ENCODE assay signal across 2 cellular contexts in the genomic region with DNA sequence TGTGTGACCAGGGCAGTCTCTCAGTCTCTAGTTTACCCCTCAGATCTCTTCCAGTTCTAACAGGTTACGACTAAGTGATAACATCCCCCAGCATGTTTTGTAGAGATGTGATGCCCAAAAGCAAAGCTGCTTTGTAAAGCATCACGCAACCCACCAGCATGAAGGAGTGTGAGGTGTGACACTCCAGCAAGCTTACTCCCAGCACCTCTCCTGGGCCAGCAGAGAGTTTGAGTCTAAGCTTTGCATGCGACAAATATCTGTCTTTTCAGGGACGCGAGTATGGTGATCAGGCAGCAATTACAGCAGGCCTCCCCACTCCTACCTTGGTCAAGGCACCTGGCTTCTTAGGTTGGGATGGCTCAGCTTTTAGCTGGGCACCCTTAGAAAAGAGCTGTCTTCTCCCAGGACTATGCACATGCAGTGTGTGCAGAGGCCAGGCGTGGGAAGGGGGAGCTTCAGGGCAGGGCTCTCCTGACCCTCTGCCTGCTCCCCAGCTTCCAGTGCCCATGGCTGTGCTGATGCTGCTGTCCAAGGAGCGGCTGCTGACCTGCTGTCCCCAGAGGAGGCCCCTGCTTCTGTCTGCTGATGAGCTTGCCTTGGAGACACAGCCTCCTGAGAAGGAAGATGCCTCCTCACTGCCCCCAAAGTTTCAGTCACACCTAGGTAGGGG.
TF ChIP-seq lines count a peak whose summit lies in the region.

No MANE protein-coding gene starts in this region.

TF ChIP-seq in GM23338, 12 proteins besides CTCF, POLR2A, EP300 and RAD21 (continues in another document):
- no peak for TF ChIP-seq EZH2phosphoT487 (IDR thresholded peaks at IDR 0.05; ENCODE audit: unreplicated experiment)
- TF ChIP-seq NANOG (IDR thresholded peaks at IDR 0.05; ENCODE audit: borderline replicate concordance) = no peak
- no peak for TF ChIP-seq EZH2 (IDR thresholded peaks at IDR 0.05; ENCODE audit: low read depth, unreplicated experiment)
- TF ChIP-seq ZNF331 (CRISPR knock-in tag; IDR thresholded peaks at IDR 0.05; ENCODE audit: low read depth) = no peak
- TF ChIP-seq POLR2AphosphoS5 (IDR thresholded peaks at IDR 0.05; ENCODE audit: low read depth) = no peak
- TF ChIP-seq, protein P1, sequence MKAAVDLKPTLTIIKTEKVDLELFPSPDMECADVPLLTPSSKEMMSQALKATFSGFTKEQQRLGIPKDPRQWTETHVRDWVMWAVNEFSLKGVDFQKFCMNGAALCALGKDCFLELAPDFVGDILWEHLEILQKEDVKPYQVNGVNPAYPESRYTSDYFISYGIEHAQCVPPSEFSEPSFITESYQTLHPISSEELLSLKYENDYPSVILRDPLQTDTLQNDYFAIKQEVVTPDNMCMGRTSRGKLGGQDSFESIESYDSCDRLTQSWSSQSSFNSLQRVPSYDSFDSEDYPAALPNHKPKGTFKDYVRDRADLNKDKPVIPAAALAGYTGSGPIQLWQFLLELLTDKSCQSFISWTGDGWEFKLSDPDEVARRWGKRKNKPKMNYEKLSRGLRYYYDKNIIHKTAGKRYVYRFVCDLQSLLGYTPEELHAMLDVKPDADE (IDR thresholded peaks at IDR 0.05) = no peak
- TF ChIP-seq CREB1 (CRISPR knock-in tag; IDR thresholded peaks at IDR 0.05; ENCODE audit: low read depth) = no peak
- TF ChIP-seq ZNF114 (CRISPR knock-in tag; IDR thresholded peaks at IDR 0.05) = no peak
- TF ChIP-seq, protein P2, sequence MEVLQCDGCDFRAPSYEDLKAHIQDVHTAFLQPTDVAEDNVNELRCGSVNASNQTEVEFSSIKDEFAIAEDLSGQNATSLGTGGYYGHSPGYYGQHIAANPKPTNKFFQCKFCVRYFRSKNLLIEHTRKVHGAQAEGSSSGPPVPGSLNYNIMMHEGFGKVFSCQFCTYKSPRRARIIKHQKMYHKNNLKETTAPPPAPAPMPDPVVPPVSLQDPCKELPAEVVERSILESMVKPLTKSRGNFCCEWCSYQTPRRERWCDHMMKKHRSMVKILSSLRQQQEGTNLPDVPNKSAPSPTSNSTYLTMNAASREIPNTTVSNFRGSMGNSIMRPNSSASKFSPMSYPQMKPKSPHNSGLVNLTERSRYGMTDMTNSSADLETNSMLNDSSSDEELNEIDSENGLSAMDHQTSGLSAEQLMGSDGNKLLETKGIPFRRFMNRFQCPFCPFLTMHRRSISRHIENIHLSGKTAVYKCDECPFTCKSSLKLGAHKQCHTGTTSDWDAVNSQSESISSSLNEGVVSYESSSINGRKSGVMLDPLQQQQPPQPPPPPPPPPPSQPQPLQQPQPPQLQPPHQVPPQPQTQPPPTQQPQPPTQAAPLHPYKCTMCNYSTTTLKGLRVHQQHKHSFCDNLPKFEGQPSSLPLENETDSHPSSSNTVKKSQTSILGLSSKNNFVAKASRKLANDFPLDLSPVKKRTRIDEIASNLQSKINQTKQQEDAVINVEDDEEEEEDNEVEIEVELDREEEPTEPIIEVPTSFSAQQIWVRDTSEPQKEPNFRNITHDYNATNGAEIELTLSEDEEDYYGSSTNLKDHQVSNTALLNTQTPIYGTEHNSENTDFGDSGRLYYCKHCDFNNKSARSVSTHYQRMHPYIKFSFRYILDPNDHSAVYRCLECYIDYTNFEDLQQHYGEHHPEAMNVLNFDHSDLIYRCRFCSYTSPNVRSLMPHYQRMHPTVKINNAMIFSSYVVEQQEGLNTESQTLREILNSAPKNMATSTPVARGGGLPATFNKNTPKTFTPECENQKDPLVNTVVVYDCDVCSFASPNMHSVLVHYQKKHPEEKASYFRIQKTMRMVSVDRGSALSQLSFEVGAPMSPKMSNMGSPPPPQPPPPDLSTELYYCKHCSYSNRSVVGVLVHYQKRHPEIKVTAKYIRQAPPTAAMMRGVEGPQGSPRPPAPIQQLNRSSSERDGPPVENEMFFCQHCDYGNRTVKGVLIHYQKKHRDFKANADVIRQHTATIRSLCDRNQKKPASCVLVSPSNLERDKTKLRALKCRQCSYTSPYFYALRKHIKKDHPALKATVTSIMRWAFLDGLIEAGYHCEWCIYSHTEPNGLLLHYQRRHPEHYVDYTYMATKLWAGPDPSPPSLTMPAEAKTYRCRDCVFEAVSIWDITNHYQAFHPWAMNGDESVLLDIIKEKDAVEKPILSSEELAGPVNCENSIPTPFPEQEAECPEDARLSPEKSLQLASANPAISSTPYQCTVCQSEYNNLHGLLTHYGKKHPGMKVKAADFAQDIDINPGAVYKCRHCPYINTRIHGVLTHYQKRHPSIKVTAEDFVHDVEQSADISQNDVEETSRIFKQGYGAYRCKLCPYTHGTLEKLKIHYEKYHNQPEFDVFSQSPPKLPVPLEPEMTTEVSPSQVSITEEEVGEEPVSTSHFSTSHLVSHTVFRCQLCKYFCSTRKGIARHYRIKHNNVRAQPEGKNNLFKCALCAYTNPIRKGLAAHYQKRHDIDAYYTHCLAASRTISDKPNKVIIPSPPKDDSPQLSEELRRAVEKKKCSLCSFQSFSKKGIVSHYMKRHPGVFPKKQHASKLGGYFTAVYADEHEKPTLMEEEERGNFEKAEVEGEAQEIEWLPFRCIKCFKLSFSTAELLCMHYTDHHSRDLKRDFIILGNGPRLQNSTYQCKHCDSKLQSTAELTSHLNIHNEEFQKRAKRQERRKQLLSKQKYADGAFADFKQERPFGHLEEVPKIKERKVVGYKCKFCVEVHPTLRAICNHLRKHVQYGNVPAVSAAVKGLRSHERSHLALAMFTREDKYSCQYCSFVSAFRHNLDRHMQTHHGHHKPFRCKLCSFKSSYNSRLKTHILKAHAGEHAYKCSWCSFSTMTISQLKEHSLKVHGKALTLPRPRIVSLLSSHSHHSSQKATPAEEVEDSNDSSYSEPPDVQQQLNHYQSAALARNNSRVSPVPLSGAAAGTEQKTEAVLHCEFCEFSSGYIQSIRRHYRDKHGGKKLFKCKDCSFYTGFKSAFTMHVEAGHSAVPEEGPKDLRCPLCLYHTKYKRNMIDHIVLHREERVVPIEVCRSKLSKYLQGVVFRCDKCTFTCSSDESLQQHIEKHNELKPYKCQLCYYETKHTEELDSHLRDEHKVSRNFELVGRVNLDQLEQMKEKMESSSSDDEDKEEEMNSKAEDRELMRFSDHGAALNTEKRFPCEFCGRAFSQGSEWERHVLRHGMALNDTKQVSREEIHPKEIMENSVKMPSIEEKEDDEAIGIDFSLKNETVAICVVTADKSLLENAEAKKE (CRISPR knock-in tag; IDR thresholded peaks at IDR 0.05) = no peak
- no peak for TF ChIP-seq JUNB (IDR thresholded peaks at IDR 0.05; ENCODE audit: unreplicated experiment)

TF ChIP-seq in HepG2, 621 proteins besides CTCF, POLR2A, EP300 and RAD21:
- TF ChIP-seq CHCHD3 (CRISPR knock-in tag; IDR thresholded peaks at IDR 0.05) (no peak), ZNF75D (CRISPR knock-in tag; IDR thresholded peaks at IDR 0.05; ENCODE audit: borderline replicate concordance) (no peak), ZNF652 (CRISPR knock-in tag; IDR thresholded peaks at IDR 0.05; ENCODE audit: borderline replicate concordance, low read depth) (no peak), NFIC (IDR thresholded peaks at IDR 0.05; ENCODE audit: low read length) (no peak), RXRA (CRISPR knock-in tag; IDR thresholded peaks at IDR 0.05) (no peak), NFIB (CRISPR knock-in tag; IDR thresholded peaks at IDR 0.05; ENCODE audit: borderline replicate concordance) (no peak), ZNF496 (CRISPR knock-in tag; IDR thresholded peaks at IDR 0.05; ENCODE audit: insufficient replicate concordance) (no peak), ZNF562 (CRISPR knock-in tag; IDR thresholded peaks at IDR 0.05; ENCODE audit: borderline replicate concordance) (no peak), TBX2 (CRISPR knock-in tag; IDR thresholded peaks at IDR 0.05; ENCODE audit: borderline replicate concordance) (no peak), SALL2 (CRISPR knock-in tag; IDR thresholded peaks at IDR 0.05) (no peak)
- TF ChIP-seq, protein P3, sequence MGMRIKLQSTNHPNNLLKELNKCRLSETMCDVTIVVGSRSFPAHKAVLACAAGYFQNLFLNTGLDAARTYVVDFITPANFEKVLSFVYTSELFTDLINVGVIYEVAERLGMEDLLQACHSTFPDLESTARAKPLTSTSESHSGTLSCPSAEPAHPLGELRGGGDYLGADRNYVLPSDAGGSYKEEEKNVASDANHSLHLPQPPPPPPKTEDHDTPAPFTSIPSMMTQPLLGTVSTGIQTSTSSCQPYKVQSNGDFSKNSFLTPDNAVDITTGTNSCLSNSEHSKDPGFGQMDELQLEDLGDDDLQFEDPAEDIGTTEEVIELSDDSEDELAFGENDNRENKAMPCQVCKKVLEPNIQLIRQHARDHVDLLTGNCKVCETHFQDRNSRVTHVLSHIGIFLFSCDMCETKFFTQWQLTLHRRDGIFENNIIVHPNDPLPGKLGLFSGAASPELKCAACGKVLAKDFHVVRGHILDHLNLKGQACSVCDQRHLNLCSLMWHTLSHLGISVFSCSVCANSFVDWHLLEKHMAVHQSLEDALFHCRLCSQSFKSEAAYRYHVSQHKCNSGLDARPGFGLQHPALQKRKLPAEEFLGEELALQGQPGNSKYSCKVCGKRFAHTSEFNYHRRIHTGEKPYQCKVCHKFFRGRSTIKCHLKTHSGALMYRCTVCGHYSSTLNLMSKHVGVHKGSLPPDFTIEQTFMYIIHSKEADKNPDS (CRISPR knock-in tag; IDR thresholded peaks at IDR 0.05) = no peak
- TF ChIP-seq, protein P4, sequence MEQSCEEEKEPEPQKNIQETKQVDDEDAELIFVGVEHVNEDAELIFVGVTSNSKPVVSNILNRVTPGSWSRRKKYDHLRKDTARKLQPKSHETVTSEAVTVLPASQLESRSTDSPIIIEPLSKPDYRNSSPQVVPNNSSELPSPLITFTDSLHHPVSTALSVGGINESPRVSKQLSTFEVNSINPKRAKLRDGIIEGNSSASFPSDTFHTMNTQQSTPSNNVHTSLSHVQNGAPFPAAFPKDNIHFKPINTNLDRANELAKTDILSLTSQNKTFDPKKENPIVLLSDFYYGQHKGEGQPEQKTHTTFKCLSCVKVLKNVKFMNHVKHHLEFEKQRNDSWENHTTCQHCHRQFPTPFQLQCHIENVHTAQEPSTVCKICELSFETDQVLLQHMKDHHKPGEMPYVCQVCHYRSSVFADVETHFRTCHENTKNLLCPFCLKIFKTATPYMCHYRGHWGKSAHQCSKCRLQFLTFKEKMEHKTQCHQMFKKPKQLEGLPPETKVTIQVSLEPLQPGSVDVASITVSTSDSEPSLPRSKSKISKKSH (CRISPR knock-in tag; IDR thresholded peaks at IDR 0.05; ENCODE audit: borderline replicate concordance) = no peak
- TF ChIP-seq, protein P5, sequence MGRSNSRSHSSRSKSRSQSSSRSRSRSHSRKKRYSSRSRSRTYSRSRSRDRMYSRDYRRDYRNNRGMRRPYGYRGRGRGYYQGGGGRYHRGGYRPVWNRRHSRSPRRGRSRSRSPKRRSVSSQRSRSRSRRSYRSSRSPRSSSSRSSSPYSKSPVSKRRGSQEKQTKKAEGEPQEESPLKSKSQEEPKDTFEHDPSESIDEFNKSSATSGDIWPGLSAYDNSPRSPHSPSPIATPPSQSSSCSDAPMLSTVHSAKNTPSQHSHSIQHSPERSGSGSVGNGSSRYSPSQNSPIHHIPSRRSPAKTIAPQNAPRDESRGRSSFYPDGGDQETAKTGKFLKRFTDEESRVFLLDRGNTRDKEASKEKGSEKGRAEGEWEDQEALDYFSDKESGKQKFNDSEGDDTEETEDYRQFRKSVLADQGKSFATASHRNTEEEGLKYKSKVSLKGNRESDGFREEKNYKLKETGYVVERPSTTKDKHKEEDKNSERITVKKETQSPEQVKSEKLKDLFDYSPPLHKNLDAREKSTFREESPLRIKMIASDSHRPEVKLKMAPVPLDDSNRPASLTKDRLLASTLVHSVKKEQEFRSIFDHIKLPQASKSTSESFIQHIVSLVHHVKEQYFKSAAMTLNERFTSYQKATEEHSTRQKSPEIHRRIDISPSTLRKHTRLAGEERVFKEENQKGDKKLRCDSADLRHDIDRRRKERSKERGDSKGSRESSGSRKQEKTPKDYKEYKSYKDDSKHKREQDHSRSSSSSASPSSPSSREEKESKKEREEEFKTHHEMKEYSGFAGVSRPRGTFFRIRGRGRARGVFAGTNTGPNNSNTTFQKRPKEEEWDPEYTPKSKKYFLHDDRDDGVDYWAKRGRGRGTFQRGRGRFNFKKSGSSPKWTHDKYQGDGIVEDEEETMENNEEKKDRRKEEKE (IDR thresholded peaks at IDR 0.05) = no peak
TF ChIP-seq in HepG2: peak in this region for 0.
